16 cellular contexts compared by ENCODE assay signal in the genomic region with DNA sequence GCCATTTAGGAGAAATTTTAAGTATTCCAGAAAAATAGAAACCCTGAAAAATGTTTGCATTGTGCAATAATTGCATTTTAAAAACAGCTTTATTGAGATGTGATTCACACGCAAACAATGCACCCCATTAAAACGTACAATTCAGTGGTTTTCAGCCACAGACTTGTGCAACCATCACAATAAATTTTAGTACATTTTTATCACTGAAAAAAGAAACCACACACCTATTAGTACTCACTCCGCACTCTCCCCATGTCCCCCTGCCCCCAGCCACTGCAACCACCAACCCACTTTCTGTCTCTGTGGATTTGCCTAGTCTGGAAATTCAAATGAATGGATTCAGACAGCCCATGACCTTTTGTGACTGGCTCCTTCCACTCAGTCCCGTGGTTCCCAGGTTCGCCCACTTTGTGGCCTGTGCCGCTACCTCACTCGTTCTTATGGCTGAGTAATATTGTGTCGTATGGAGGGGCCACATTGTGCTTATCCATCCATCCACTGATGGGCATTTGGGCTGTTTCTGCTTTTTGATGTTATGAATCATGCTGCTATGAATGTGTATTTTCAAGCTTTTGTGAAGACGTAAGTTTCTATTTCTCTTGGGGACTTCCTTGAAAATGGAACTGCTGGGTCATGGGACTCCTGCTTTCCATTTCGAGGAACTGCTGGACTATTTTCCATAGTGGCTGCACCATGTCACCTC.
DNase-seq lines count a peak whose midpoint lies in the region; ATAC-seq and TF ChIP-seq lines count a peak whose summit lies in the region.
"Had no signal": no experiment of that assay in that cellular context is flagged by ENCODE, and none has a peak within 500 bp of the region (broad histone marks: within the 10 kb centered on the region; RNA-seq: fewer than 3 reads in every experiment).

No MANE protein-coding gene starts in this region.

- H3K4me1 ChIP-seq in mesenchymal stem cell (ENCODE audit: control insufficient read depth, insufficient read depth, low read depth, low read length) (peaks cover 11% of the 10 kb centered on the region), uterus (peaks cover 0 to 2% of the 10 kb centered on the region in 2 donors)

- H3K4ac ChIP-seq in mesenchymal stem cell (ENCODE audit: low read depth in 1 of 2, low read length in 2 of 2): no peak overlapping the region

- no peak overlapping the region for H3K4me2 ChIP-seq in mesenchymal stem cell (ENCODE audit: low read length, poor library complexity, severe bottlenecking)

- TF ChIP-seq CTCF in AG09309 (IDR thresholded peaks at IDR 0.05; ENCODE audit: control insufficient read depth, insufficient read depth, low read depth, low read length, missing control alignments) (no peak), astrocyte of the spinal cord (IDR thresholded peaks at IDR 0.05; ENCODE audit: low read depth, low read length) (no peak), uterus (IDR thresholded peaks at IDR 0.05) (no peak)

- H4K91ac ChIP-seq in mesenchymal stem cell (ENCODE audit: low read length): no peak overlapping the region

- intact Hi-C loops in uterus (cut with DNase I; ENCODE audit: low total_unique reads): no loop called here

- in situ Hi-C loops in astrocyte of the spinal cord (cut with HindIII; ENCODE audit: low sequenced_read_pairs): no loop called here
- in situ Hi-C loops in G401 (cut with HindIII; ENCODE audit: low sequenced_read_pairs): no loop called here

- no peak overlapping the region for H2AK5ac ChIP-seq in mesenchymal stem cell (ENCODE audit: low read length, severe bottlenecking)

- H2BK5ac ChIP-seq in mesenchymal stem cell (ENCODE audit: low read depth, low read length, poor library complexity, severe bottlenecking): no peak overlapping the region

- H3K18ac ChIP-seq in mesenchymal stem cell (ENCODE audit: low read depth in 1 of 2, low read length in 2 of 2): no peak overlapping the region

- H3K9ac ChIP-seq in mesenchymal stem cell (ENCODE audit: low read length): no peak overlapping the region

- no peak overlapping the region for H2AFZ ChIP-seq in mesenchymal stem cell (ENCODE audit: low read depth, low read length)

- H3K9me3 ChIP-seq in mesenchymal stem cell (ENCODE audit: control insufficient read depth, low read length) (peaks cover 10% of the 10 kb centered on the region), uterus (no peaks in the 10 kb centered on the region)

- no peak overlapping the region for H3K23ac ChIP-seq in mesenchymal stem cell (ENCODE audit: low read length in 2 of 2)

- no peak overlapping the region for H4K8ac ChIP-seq in mesenchymal stem cell (ENCODE audit: low read length)

- WGBS in mesenchymal stem cell: 60% methylated on average over 10 of the region's 10 CpGs

- H3K14ac ChIP-seq in mesenchymal stem cell (ENCODE audit: low read length in 2 of 2): no peak overlapping the region

- DNase-seq in AG09309 (ENCODE audit: low read depth): peak; percentile 86
- DNase-seq in H4 (ENCODE audit: low spot score): peak; percentile 70
- peak; percentile 81 for DNase-seq in astrocyte of the spinal cord (ENCODE audit: low read depth, low spot score)
- peak; percentile 49 for DNase-seq in mesenchymal stem cell
- DNase-seq in uterus: no peak
- DNase-seq in G401 (ENCODE audit: low spot score): no peak
- DNase-seq: activated CD4-positive, alpha-beta T cell treated with anti-CD3 and anti-CD28 coated beads for 1 hour; Calu3; midbrain; NCI-H1694; NK-92 treated with Interleukin-12 subunit alpha and Interleukin-12 subunit beta, amount 100 ng/mL, for 24 hours; posterior cingulate gyrus; stimulated activated naive CD4-positive, alpha-beta T cell treated with Interleukin-2 at 50 U/mL for 16 hours had no signal

- no peak overlapping the region for H3K27ac ChIP-seq in mesenchymal stem cell (ENCODE audit: low read length, poor library complexity, severe bottlenecking)
- H3K27ac ChIP-seq in uterus: no peak overlapping the region
- H3K27ac ChIP-seq: cardiac muscle cell had no signal

- no peak for TF ChIP-seq POLR2A in uterus (IDR thresholded peaks at IDR 0.05)

- H3K79me1 ChIP-seq in mesenchymal stem cell (replicated peaks; ENCODE audit: low read length, poor library complexity, severe bottlenecking): no peaks in the 10 kb centered on the region

- H3K27me3 ChIP-seq in mesenchymal stem cell (ENCODE audit: control insufficient read depth in 1 of 2, insufficient read depth in 1 of 2, low read length in 2 of 2) (peaks cover 5 to 54% of the 10 kb centered on the region in 2 experiments), uterus (no peaks in the 10 kb centered on the region)
- H3K27me3 ChIP-seq: cardiac muscle cell had no signal

- no peak overlapping the region for H2BK12ac ChIP-seq in mesenchymal stem cell (ENCODE audit: low read length in 2 of 2)

- H2BK15ac ChIP-seq in mesenchymal stem cell (ENCODE audit: low read depth, poor library complexity, severe bottlenecking): no peak overlapping the region

- no peak for ATAC-seq in GM21423 (IDR thresholded peaks at IDR 0.05; ENCODE audit: unreplicated experiment)
- no peak for ATAC-seq in HG02885 (IDR thresholded peaks at IDR 0.05; ENCODE audit: poor library complexity, unreplicated experiment)

- no peak overlapping the region for H2BK120ac ChIP-seq in mesenchymal stem cell (ENCODE audit: low read depth, low read length)

- H3K4me3 ChIP-seq in AG09309 (ENCODE audit: control insufficient read depth, low read depth, low read length) (no peak overlapping the region), astrocyte of the spinal cord (ENCODE audit: low read depth, low read length) (no peak overlapping the region), mesenchymal stem cell (ENCODE audit: insufficient read depth in 1 of 2, low read depth in 1 of 2, low read length in 2 of 2) (peak overlapping the region in 1 of 2 experiments; percentile 25), uterus (no peak overlapping the region)
- H3K4me3 ChIP-seq: cardiac muscle cell had no signal

- H3K36me3 ChIP-seq in mesenchymal stem cell (ENCODE audit: control insufficient read depth in 1 of 2, insufficient read depth in 2 of 2, low read depth in 1 of 2, low read length in 2 of 2) (no peaks in the 10 kb centered on the region), uterus (no peaks in the 10 kb centered on the region)
- H3K36me3 ChIP-seq: cardiac muscle cell had no signal

Comparison
In these comparisons a context has a peak if more than half of its experiments do, and no peak if none do; other contexts are left out.
1. DNase-seq: peak in AG09309 (single experiment), H4 (single experiment), astrocyte of the spinal cord (single experiment) and mesenchymal stem cell (single experiment); none in uterus (0 of 2) and G401 (single experiment).